ENCODE assay signal across 1 cellular context in the genomic region with DNA sequence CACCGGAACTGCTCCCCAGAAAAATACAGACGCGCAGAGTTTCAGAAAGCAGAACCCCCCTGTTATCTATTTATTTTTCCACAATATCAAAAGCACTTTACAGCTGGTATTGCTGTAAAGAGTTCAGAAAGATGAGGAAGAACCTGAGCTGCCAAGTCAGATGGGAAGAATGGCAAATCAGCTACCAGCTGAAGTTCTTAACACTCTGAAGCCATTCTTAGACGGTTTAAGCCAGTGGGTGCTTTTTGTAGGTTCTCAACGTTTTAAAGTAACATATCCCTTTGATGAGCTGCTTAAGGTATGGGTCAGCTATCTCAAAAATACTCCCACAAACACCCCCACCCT.
TF ChIP-seq lines count a peak whose summit lies in the region.

No MANE protein-coding gene starts in this region.

TF ChIP-seq in H1, 55 proteins besides CTCF, POLR2A, EP300 and RAD21:
- TF ChIP-seq CEBPB (IDR thresholded peaks at IDR 0.05; ENCODE audit: low read depth, low read length) (no peak), SAP30 (IDR thresholded peaks at IDR 0.05; ENCODE audit: insufficient read depth, insufficient replicate concordance, low read length) (no peak), EZH2 (IDR thresholded peaks at IDR 0.05; ENCODE audit: low read depth, low read length, severe bottlenecking) (no peak), NRF1 (IDR thresholded peaks at IDR 0.05; ENCODE audit: low read depth, low read length) (no peak), CBX5 (IDR thresholded peaks at IDR 0.05; ENCODE audit: low read depth, low read length) (no peak), FOSL1 (IDR thresholded peaks at IDR 0.05; ENCODE audit: insufficient read depth, low read depth, low read length) (no peak), TAF1 (IDR thresholded peaks at IDR 0.05; ENCODE audit: low read depth, low read length) (no peak), HDAC2 (IDR thresholded peaks at IDR 0.05; ENCODE audit: borderline replicate concordance in 1 of 2, low read depth in 2 of 2, low read length in 2 of 2) (no peak), RXRA (IDR thresholded peaks at IDR 0.05; ENCODE audit: insufficient read depth, low read depth, low read length) (no peak), BRCA1 (IDR thresholded peaks at IDR 0.05; ENCODE audit: low read depth, low read length) (no peak), RBBP5 (IDR thresholded peaks at IDR 0.05; ENCODE audit: borderline replicate concordance, low read depth, low read length) (no peak), RFX5 (IDR thresholded peaks at IDR 0.05; ENCODE audit: borderline replicate concordance, low read depth, low read length) (no peak), TEAD4 (IDR thresholded peaks at IDR 0.05; ENCODE audit: low read depth, low read length) (no peak), KDM5A (IDR thresholded peaks at IDR 0.05; ENCODE audit: low read length) (no peak), POU5F1 (IDR thresholded peaks at IDR 0.05; ENCODE audit: low read depth, low read length) (no peak), SP4 (IDR thresholded peaks at IDR 0.05; ENCODE audit: low read length) (no peak), SRF (IDR thresholded peaks at IDR 0.05; ENCODE audit: low read depth, low read length) (no peak)
- TF ChIP-seq, protein P1, sequence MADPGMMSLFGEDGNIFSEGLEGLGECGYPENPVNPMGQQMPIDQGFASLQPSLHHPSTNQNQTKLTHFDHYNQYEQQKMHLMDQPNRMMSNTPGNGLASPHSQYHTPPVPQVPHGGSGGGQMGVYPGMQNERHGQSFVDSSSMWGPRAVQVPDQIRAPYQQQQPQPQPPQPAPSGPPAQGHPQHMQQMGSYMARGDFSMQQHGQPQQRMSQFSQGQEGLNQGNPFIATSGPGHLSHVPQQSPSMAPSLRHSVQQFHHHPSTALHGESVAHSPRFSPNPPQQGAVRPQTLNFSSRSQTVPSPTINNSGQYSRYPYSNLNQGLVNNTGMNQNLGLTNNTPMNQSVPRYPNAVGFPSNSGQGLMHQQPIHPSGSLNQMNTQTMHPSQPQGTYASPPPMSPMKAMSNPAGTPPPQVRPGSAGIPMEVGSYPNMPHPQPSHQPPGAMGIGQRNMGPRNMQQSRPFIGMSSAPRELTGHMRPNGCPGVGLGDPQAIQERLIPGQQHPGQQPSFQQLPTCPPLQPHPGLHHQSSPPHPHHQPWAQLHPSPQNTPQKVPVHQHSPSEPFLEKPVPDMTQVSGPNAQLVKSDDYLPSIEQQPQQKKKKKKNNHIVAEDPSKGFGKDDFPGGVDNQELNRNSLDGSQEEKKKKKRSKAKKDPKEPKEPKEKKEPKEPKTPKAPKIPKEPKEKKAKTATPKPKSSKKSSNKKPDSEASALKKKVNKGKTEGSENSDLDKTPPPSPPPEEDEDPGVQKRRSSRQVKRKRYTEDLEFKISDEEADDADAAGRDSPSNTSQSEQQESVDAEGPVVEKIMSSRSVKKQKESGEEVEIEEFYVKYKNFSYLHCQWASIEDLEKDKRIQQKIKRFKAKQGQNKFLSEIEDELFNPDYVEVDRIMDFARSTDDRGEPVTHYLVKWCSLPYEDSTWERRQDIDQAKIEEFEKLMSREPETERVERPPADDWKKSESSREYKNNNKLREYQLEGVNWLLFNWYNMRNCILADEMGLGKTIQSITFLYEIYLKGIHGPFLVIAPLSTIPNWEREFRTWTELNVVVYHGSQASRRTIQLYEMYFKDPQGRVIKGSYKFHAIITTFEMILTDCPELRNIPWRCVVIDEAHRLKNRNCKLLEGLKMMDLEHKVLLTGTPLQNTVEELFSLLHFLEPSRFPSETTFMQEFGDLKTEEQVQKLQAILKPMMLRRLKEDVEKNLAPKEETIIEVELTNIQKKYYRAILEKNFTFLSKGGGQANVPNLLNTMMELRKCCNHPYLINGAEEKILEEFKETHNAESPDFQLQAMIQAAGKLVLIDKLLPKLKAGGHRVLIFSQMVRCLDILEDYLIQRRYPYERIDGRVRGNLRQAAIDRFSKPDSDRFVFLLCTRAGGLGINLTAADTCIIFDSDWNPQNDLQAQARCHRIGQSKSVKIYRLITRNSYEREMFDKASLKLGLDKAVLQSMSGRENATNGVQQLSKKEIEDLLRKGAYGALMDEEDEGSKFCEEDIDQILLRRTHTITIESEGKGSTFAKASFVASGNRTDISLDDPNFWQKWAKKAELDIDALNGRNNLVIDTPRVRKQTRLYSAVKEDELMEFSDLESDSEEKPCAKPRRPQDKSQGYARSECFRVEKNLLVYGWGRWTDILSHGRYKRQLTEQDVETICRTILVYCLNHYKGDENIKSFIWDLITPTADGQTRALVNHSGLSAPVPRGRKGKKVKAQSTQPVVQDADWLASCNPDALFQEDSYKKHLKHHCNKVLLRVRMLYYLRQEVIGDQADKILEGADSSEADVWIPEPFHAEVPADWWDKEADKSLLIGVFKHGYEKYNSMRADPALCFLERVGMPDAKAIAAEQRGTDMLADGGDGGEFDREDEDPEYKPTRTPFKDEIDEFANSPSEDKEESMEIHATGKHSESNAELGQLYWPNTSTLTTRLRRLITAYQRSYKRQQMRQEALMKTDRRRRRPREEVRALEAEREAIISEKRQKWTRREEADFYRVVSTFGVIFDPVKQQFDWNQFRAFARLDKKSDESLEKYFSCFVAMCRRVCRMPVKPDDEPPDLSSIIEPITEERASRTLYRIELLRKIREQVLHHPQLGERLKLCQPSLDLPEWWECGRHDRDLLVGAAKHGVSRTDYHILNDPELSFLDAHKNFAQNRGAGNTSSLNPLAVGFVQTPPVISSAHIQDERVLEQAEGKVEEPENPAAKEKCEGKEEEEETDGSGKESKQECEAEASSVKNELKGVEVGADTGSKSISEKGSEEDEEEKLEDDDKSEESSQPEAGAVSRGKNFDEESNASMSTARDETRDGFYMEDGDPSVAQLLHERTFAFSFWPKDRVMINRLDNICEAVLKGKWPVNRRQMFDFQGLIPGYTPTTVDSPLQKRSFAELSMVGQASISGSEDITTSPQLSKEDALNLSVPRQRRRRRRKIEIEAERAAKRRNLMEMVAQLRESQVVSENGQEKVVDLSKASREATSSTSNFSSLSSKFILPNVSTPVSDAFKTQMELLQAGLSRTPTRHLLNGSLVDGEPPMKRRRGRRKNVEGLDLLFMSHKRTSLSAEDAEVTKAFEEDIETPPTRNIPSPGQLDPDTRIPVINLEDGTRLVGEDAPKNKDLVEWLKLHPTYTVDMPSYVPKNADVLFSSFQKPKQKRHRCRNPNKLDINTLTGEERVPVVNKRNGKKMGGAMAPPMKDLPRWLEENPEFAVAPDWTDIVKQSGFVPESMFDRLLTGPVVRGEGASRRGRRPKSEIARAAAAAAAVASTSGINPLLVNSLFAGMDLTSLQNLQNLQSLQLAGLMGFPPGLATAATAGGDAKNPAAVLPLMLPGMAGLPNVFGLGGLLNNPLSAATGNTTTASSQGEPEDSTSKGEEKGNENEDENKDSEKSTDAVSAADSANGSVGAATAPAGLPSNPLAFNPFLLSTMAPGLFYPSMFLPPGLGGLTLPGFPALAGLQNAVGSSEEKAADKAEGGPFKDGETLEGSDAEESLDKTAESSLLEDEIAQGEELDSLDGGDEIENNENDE (IDR thresholded peaks at IDR 0.05; ENCODE audit: insufficient replicate concordance, low read length): no peak
